8 cellular contexts compared by ENCODE assay signal in genomic region chr4:85067342-85067741, GRCh38.
"Had no signal": no experiment of that assay in that cellular context is flagged by ENCODE, and none has a peak within 500 bp of the region (broad histone marks: within the 10 kb centered on the region; RNA-seq: fewer than 3 reads in every experiment).

No MANE protein-coding gene starts in this region.

- ATAC-seq: GM23338, HepG2, K562 had no signal

- H2AFZ ChIP-seq: GM23338 had no signal

- H3K27ac ChIP-seq: HL-60 had no signal

- DNase-seq: H9, HCEC 1CT, IMR-90, KG1 had no signal

- H3K4me3 ChIP-seq: GM23338, K562 had no signal

- H3K4me2 ChIP-seq: GM23338 had no signal
